ENCODE assay signal across 11 cellular contexts in the genomic region with DNA sequence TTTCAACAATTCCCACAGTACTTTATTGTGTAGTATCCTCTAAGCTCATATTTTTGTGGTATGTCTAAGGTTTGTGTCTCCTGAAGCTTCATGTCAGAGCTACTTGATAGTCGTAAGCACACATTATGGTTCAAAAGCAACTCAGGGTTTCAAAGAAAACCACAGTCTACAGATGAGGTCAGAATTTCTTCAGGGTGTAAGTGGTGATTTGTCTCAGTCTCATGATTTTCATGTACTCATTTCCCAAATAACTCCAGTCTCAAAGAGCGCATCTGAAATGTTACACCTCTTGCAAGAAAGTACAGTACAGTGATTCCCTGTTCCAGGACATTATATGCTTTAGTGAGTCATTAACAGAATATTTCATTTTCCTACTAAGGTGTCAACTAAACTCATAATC. TPM values are rescaled to one million over a fixed set of nuclear protein-coding genes. Genes with fewer than 3 reads are reported as not detected.
A peak's percentile ranks its signal among the peaks of the same experiment; 100 is the strongest.
DNase-seq lines count a peak whose midpoint lies in the region; ATAC-seq and TF ChIP-seq lines count a peak whose summit lies in the region.
"Had no signal": no experiment of that assay in that cellular context is flagged by ENCODE, and none has a peak within 500 bp of the region (broad histone marks: within the 10 kb centered on the region; RNA-seq: fewer than 3 reads in every experiment).

No MANE protein-coding gene starts in this region.

- H3K36me3 ChIP-seq in HCT116 (ENCODE audit: control insufficient read depth in 1 of 2, insufficient read depth in 2 of 2, low read length in 2 of 2): no peaks in the 10 kb centered on the region

- H3K36me3 Mint-ChIP-seq in activated CD4-positive, alpha-beta T cell treated with anti-CD3 and anti-CD28 coated beads for 36 hours (ENCODE audit: low read depth): no peaks in the 10 kb centered on the region
- H3K36me3 Mint-ChIP-seq in activated T-helper 17 cell treated with anti-CD3 and anti-CD28 coated beads, Interleukin-2, amount 50 U/mL, for 72 hours (ENCODE audit: low read depth): no peaks in the 10 kb centered on the region
- H3K36me3 Mint-ChIP-seq in nephron (ENCODE audit: low read depth): no peaks in the 10 kb centered on the region
- H3K36me3 Mint-ChIP-seq: activated CD4-positive, alpha-beta memory T cell treated with anti-CD3 and anti-CD28 coated beads for 36 hours had no signal

- H3K27me3 ChIP-seq in HCT116 (ENCODE audit: insufficient read depth, low read length): no peaks in the 10 kb centered on the region

- H3K9me2 ChIP-seq in HCT116 (ENCODE audit: insufficient read depth): no peaks in the 10 kb centered on the region

- TF ChIP-seq CTCF in HCT116 (IDR thresholded peaks at IDR 0.05 in 2 of 3, conservative IDR thresholded peaks at IDR 0.05 in 1 of 3; ENCODE audit: borderline replicate concordance in 1 of 3, insufficient read depth in 1 of 3, low read depth in 2 of 3, low read length in 2 of 3): no peak
- TF ChIP-seq CTCF in nephron (IDR thresholded peaks at IDR 0.05; ENCODE audit: unreplicated experiment in 3 of 3): no peak

- no peaks in the 10 kb centered on the region for H3K79me2 ChIP-seq in HCT116 (ENCODE audit: insufficient read depth, low read length)

- no peaks in the 10 kb centered on the region for H3K9me3 Mint-ChIP-seq in activated CD4-positive, alpha-beta T cell treated with anti-CD3 and anti-CD28 coated beads for 36 hours (ENCODE audit: low read depth)
- H3K9me3 Mint-ChIP-seq in activated T-helper 17 cell treated with anti-CD3 and anti-CD28 coated beads, Interleukin-2, amount 50 U/mL, for 72 hours: no peaks in the 10 kb centered on the region
- H3K9me3 Mint-ChIP-seq in nephron: no peaks in the 10 kb centered on the region
- H3K9me3 Mint-ChIP-seq: activated CD4-positive, alpha-beta memory T cell treated with anti-CD3 and anti-CD28 coated beads for 36 hours had no signal

- peaks cover 12% of the 10 kb centered on the region for H3K27me3 Mint-ChIP-seq in activated CD4-positive, alpha-beta T cell treated with anti-CD3 and anti-CD28 coated beads for 36 hours
- peaks cover 6% of the 10 kb centered on the region for H3K27me3 Mint-ChIP-seq in activated T-helper 17 cell treated with anti-CD3 and anti-CD28 coated beads, Interleukin-2, amount 50 U/mL, for 72 hours
- no peaks in the 10 kb centered on the region for H3K27me3 Mint-ChIP-seq in nephron (ENCODE audit: low read depth)

- no peak overlapping the region for H3K27ac Mint-ChIP-seq in activated CD4-positive, alpha-beta T cell treated with anti-CD3 and anti-CD28 coated beads for 36 hours
- H3K27ac Mint-ChIP-seq in activated T-helper 17 cell treated with anti-CD3 and anti-CD28 coated beads, Interleukin-2, amount 50 U/mL, for 72 hours: no peak overlapping the region
- H3K27ac Mint-ChIP-seq in nephron: peak overlapping the region; percentile 42 to 89 (median 50)
- H3K27ac Mint-ChIP-seq: activated CD4-positive, alpha-beta memory T cell treated with anti-CD3 and anti-CD28 coated beads for 36 hours had no signal

- no peak overlapping the region; the same call in 1 of the 2 replicates for H3K4me2 ChIP-seq in HCT116 (ENCODE audit: low read length)

- no peaks in the 10 kb centered on the region for H4K20me1 ChIP-seq in HCT116 (ENCODE audit: insufficient read depth)

- H3K4me1 ChIP-seq in HCT116 (ENCODE audit: control insufficient read depth in 1 of 2, insufficient read depth in 2 of 2, low read length in 2 of 2): peaks cover 0 to 22% of the 10 kb centered on the region in 2 experiments; a peak in 3 of 4 replicates

- H3K4me1 Mint-ChIP-seq in activated CD4-positive, alpha-beta T cell treated with anti-CD3 and anti-CD28 coated beads for 36 hours: peaks cover 18% of the 10 kb centered on the region
- H3K4me1 Mint-ChIP-seq in activated T-helper 17 cell treated with anti-CD3 and anti-CD28 coated beads, Interleukin-2, amount 50 U/mL, for 72 hours: peaks cover 11% of the 10 kb centered on the region
- H3K4me1 Mint-ChIP-seq in nephron: peaks cover 10% of the 10 kb centered on the region

- H3K27ac ChIP-seq in HCT116 (ENCODE audit: low read depth, low read length): no peak overlapping the region

- RAD21 ChIA-PET in HCT116 (lab: Charles Lee; ENCODE audit: low non-redundant PET in 1 of 2, low total read pairs in 2 of 2, uncharacterized antibody in 2 of 2, unreplicated experiment in 2 of 2): no interaction called here

- no peak for TF ChIP-seq POLR2A in HCT116 (IDR thresholded peaks at IDR 0.05; ENCODE audit: borderline replicate concordance, extremely low read depth, insufficient read depth, insufficient read length)

- H3K9ac ChIP-seq in HCT116 (ENCODE audit: low read length): no peak overlapping the region

- no peak for DNase-seq in activated CD4-positive, alpha-beta T cell treated with anti-CD3 and anti-CD28 coated beads for 36 hours
- DNase-seq in activated CD4-positive, alpha-beta T cell treated with anti-CD3 and anti-CD28 coated beads for 1 hour: no peak
- DNase-seq in HCT116 (ENCODE audit: low read depth, low spot score) (no peak), NOMO-1 treated with dmso at 0.1 percent for 144 hours (lab: John Stamatoyannopoulos, UW; ENCODE audit: unreplicated experiment) (no peak), COLO668 (lab: John Stamatoyannopoulos, UW; ENCODE audit: unreplicated experiment) (no peak), OCI-M2 (lab: John Stamatoyannopoulos, UW; ENCODE audit: unreplicated experiment) (no peak)
- DNase-seq: activated CD4-positive, alpha-beta memory T cell treated with anti-CD3 and anti-CD28 coated beads for 36 hours; NCI-H1092; stimulated activated CD4-positive, alpha-beta T cell treated with anti-CD3 and anti-CD28 coated beads, Interleukin-12 subunit alpha, Interleukin-12 subunit beta, amount 100 ng/mL, for 4 hours had no signal

- CTCF ChIA-PET in activated CD4-positive, alpha-beta T cell treated with anti-CD3 and anti-CD28 coated beads for 36 hours (lab: Charles Lee): interaction anchor here (0.5 to 1.9 kb wide), 2 partner anchors 75 to 317 kb away, joined by 3 to 5 read pairs; no protein-coding TSS in a partner anchor
- CTCF ChIA-PET in HCT116 (lab: Charles Lee): no interaction called here

- intact Hi-C loops in activated CD4-positive, alpha-beta T cell treated with anti-CD3 and anti-CD28 coated beads for 36 hours (cut with DNase I, micrococcal nuclease): loop anchor here (5.0 kb wide), 2 partner anchors 75 to 490 kb away; no protein-coding TSS in a partner anchor
- intact Hi-C loops in HCT116 (cut with micrococcal nuclease): no loop called here

- POLR2A ChIA-PET in activated CD4-positive, alpha-beta T cell treated with anti-CD3 and anti-CD28 coated beads for 36 hours (lab: Charles Lee): no interaction called here
- POLR2A ChIA-PET in HCT116 (lab: Charles Lee): no interaction called here

- no peaks in the 10 kb centered on the region for H3K9me3 ChIP-seq in HCT116 (ENCODE audit: control insufficient read depth in 1 of 2, insufficient read depth in 1 of 2, low read depth in 1 of 2, low read length in 2 of 2)

- no peak overlapping the region for H3K4me3 Mint-ChIP-seq in activated CD4-positive, alpha-beta T cell treated with anti-CD3 and anti-CD28 coated beads for 36 hours
- no peak overlapping the region for H3K4me3 Mint-ChIP-seq in activated T-helper 17 cell treated with anti-CD3 and anti-CD28 coated beads, Interleukin-2, amount 50 U/mL, for 72 hours
- H3K4me3 Mint-ChIP-seq in nephron: no peak overlapping the region
- H3K4me3 Mint-ChIP-seq: activated CD4-positive, alpha-beta memory T cell treated with anti-CD3 and anti-CD28 coated beads for 36 hours had no signal

- H3K4me3 ChIP-seq in HCT116 (replicated peaks in 1 of 2; ENCODE audit: low read depth in 1 of 2, low read length in 2 of 2): no peak overlapping the region

- H2AFZ ChIP-seq in HCT116 (ENCODE audit: low read depth, low read length, poor library complexity, severe bottlenecking): peak overlapping the region; percentile 51

- no TSS peak for BruUV-seq in HCT116 (replicated peaks; lab: Mats Ljungman, UMichigan)

- ATAC-seq in activated CD4-positive, alpha-beta T cell treated with anti-CD3 and anti-CD28 coated beads for 36 hours: peak; percentile 93
- no peak for ATAC-seq in HCT116
- peak; percentile 84 for ATAC-seq in activated T-helper 17 cell treated with anti-CD3 and anti-CD28 coated beads, Interleukin-2, amount 50 U/mL, for 72 hours (replicated peaks)

- TF ChIP-seq RAD21 in HCT116 (IDR thresholded peaks at IDR 0.05; ENCODE audit: low read depth): no peak

TF ChIP-seq in HCT116, 20 proteins besides CTCF, POLR2A, EP300 and RAD21 (continues in another document):
- TF ChIP-seq TCF7L2 (IDR thresholded peaks at IDR 0.05; ENCODE audit: borderline replicate concordance, extremely low read depth, insufficient read depth, insufficient read length) (no peak), YY1 (IDR thresholded peaks at IDR 0.05; ENCODE audit: extremely low read depth, insufficient replicate concordance, low read depth, low read length) (no peak), EZH2 (IDR thresholded peaks at IDR 0.05) (no peak), SP1 (IDR thresholded peaks at IDR 0.05; ENCODE audit: low read depth) (no peak), FOSL1 (IDR thresholded peaks at IDR 0.05; ENCODE audit: low read depth) (no peak), POLR2AphosphoS5 (IDR thresholded peaks at IDR 0.05; ENCODE audit: low read depth, low read length) (no peak)
- TF ChIP-seq, protein P1, sequence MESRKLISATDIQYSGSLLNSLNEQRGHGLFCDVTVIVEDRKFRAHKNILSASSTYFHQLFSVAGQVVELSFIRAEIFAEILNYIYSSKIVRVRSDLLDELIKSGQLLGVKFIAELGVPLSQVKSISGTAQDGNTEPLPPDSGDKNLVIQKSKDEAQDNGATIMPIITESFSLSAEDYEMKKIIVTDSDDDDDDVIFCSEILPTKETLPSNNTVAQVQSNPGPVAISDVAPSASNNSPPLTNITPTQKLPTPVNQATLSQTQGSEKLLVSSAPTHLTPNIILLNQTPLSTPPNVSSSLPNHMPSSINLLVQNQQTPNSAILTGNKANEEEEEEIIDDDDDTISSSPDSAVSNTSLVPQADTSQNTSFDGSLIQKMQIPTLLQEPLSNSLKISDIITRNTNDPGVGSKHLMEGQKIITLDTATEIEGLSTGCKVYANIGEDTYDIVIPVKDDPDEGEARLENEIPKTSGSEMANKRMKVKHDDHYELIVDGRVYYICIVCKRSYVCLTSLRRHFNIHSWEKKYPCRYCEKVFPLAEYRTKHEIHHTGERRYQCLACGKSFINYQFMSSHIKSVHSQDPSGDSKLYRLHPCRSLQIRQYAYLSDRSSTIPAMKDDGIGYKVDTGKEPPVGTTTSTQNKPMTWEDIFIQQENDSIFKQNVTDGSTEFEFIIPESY (IDR thresholded peaks at IDR 0.05; ENCODE audit: extremely low read depth, insufficient replicate concordance, low read length): no peak

RNA-seq across cellular contexts. Expression of a gene that starts 47.5 kb away (rescaled TPM):
- 100 to 1,000 TPM; 144 to 156 TPM for total RNA-seq in activated CD4-positive, alpha-beta T cell treated with anti-CD3 and anti-CD28 coated beads for 36 hours
- 177 TPM for total RNA-seq in HCT116 (2021; ENCODE audit: unreplicated experiment)
- polyA plus RNA-seq in HCT116 (2012): 146 and 156 TPM in 2 replicates
- total RNA-seq in activated T-helper 17 cell treated with anti-CD3 and anti-CD28 coated beads, Interleukin-2, amount 50 U/mL, for 72 hours: 100 to 1,000 TPM; 140 to 188 TPM

Comparison
In these comparisons a context has a peak if more than half of its experiments do, and no peak if none do; other contexts are left out.
1. H3K27ac Mint-ChIP-seq: peak in nephron (3 of 3); none in activated CD4-positive, alpha-beta T cell treated with anti-CD3 and anti-CD28 coated beads for 36 hours (single experiment) and activated T-helper 17 cell treated with anti-CD3 and anti-CD28 coated beads, Interleukin-2, amount 50 U/mL, for 72 hours (single experiment).